Comparison of ENCODE assay signal across 8 cellular contexts in the genomic region with DNA sequence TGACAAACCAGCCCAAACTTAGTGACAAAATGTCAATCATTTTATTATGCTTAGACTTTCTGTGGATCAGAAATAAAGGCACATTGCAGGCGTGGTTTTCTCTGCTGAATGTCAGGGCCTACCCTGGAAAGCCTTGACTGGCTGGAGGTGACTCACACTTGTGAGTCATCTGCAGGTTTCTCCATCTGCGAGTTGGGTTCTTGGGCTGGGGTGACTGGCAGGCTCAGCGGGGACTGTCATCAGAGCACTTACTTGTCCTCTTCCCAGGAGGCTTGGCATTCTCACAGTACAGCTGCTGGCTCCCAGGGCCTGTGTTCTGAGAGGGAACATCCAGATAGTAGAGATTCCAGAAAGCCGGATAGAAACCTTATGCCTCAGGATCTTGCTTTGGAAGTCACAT.
DNase-seq lines count a peak whose midpoint lies in the region; ATAC-seq and TF ChIP-seq lines count a peak whose summit lies in the region.

No MANE protein-coding gene starts in this region.

- peak; percentile 20; the same call in 1 of the 2 replicates for TF ChIP-seq RAD21 in HCT116 (IDR thresholded peaks at IDR 0.05; ENCODE audit: low read depth)

- in situ Hi-C loops in SK-MEL-5 (cut with HindIII; ENCODE audit: low pct_unique_long_range_greater_than_20kb, low sequenced_read_pairs), result no loop called here

- no peak for TF ChIP-seq POLR2A in HCT116 (IDR thresholded peaks at IDR 0.05; ENCODE audit: borderline replicate concordance, extremely low read depth, insufficient read depth, insufficient read length)

- H3K27ac ChIP-seq in HCT116 (ENCODE audit: low read depth, low read length), result no peak overlapping the region

- no peak overlapping the region for H3K4me3 ChIP-seq in HCT116 (replicated peaks in 1 of 2; ENCODE audit: low read depth in 1 of 2, low read length in 2 of 2)

- RAD21 ChIA-PET in HCT116 (lab: Charles Lee; ENCODE audit: low non-redundant PET in 1 of 2, low total read pairs in 2 of 2, uncharacterized antibody in 2 of 2, unreplicated experiment in 2 of 2), result no interaction called here

- H3K9me3 ChIP-seq in HCT116 (ENCODE audit: control insufficient read depth in 1 of 2, insufficient read depth in 1 of 2, low read depth in 1 of 2, low read length in 2 of 2), result no peaks in the 10 kb centered on the region

- ATAC-seq in HCT116 (peak; percentile 100), GM18519 (IDR thresholded peaks at IDR 0.05; ENCODE audit: low FRiP score, unreplicated experiment) (no peak), HG03520 (IDR thresholded peaks at IDR 0.05; ENCODE audit: unreplicated experiment) (no peak)

- peaks cover 10 to 11% of the 10 kb centered on the region in 2 experiments for H3K4me1 ChIP-seq in HCT116 (ENCODE audit: control insufficient read depth in 1 of 2, insufficient read depth in 2 of 2, low read length in 2 of 2)

- peak overlapping the region; percentile 68 for H2AFZ ChIP-seq in HCT116 (ENCODE audit: low read depth, low read length, poor library complexity, severe bottlenecking)

- no peaks in the 10 kb centered on the region for H4K20me1 ChIP-seq in HCT116 (ENCODE audit: insufficient read depth)

- H3K36me3 ChIP-seq in HCT116 (ENCODE audit: control insufficient read depth in 1 of 2, insufficient read depth in 2 of 2, low read length in 2 of 2), result no peaks in the 10 kb centered on the region

- CTCF ChIA-PET in HCT116 (lab: Charles Lee), result no interaction called here

- no peak for TF ChIP-seq CTCF in HCT116 (IDR thresholded peaks at IDR 0.05 in 2 of 3, conservative IDR thresholded peaks at IDR 0.05 in 1 of 3; ENCODE audit: borderline replicate concordance in 1 of 3, insufficient read depth in 1 of 3, low read depth in 2 of 3, low read length in 2 of 3)

- peak; percentile 76 for DNase-seq in HCT116 (ENCODE audit: low read depth, low spot score)
- peak; percentile 23 for DNase-seq in SK-MEL-5 (ENCODE audit: low read depth, low spot score)
- DNase-seq in fibroblast of gingiva (ENCODE audit: low read depth), result peak; percentile 14
- peak; percentile 30 to 34 for DNase-seq in stimulated activated CD4-positive, alpha-beta T cell treated with anti-CD3 and anti-CD28 coated beads, Interleukin-15, amount 100 ng/mL, for 48 hours (ENCODE audit: low read depth in 2 of 2)
- no peak for DNase-seq in SK-N-DZ (ENCODE audit: low spot score)
- no peak for DNase-seq in superior temporal gyrus (ENCODE audit: extremely low spot score)

- peak overlapping the region; percentile 39 for H3K4me2 ChIP-seq in HCT116 (ENCODE audit: low read length)

- H3K9me2 ChIP-seq in HCT116 (ENCODE audit: insufficient read depth), result no peaks in the 10 kb centered on the region

- intact Hi-C loops in HCT116 (cut with micrococcal nuclease), result no loop called here

- H3K27me3 ChIP-seq in HCT116 (ENCODE audit: insufficient read depth, low read length), result no peaks in the 10 kb centered on the region

- no peak overlapping the region for H3K9ac ChIP-seq in HCT116 (ENCODE audit: low read length)

- BruUV-seq in HCT116 (replicated peaks; lab: Mats Ljungman, UMichigan), result no TSS peak

- no peaks in the 10 kb centered on the region for H3K79me2 ChIP-seq in HCT116 (ENCODE audit: insufficient read depth, low read length)

- POLR2A ChIA-PET in HCT116 (lab: Charles Lee), result no interaction called here

TF ChIP-seq in HCT116, 20 proteins besides CTCF, POLR2A, EP300 and RAD21:
- peak; percentile 98 for TF ChIP-seq FOSL1 (IDR thresholded peaks at IDR 0.05; ENCODE audit: low read depth)
- TF ChIP-seq CBX3 (IDR thresholded peaks at IDR 0.05; ENCODE audit: low read depth), result peak; percentile 73; the same call in 1 of the 2 replicates
- TF ChIP-seq ELF1 (IDR thresholded peaks at IDR 0.05; ENCODE audit: borderline replicate concordance, low read depth), result no peak
- peak; percentile 69 for TF ChIP-seq SP1 (IDR thresholded peaks at IDR 0.05; ENCODE audit: low read depth)
- TF ChIP-seq ZNF274 (IDR thresholded peaks at IDR 0.05; ENCODE audit: low read depth, low read length), result no peak
- TF ChIP-seq JUND (IDR thresholded peaks at IDR 0.05), result peak; percentile 97
- TF ChIP-seq EZH2phosphoT487 (IDR thresholded peaks at IDR 0.05; ENCODE audit: borderline replicate concordance), result no peak
- peak; percentile 61; the same call in 1 of the 2 replicates for TF ChIP-seq SRF (IDR thresholded peaks at IDR 0.05; ENCODE audit: low read depth)
- peak; percentile 62; the same call in 1 of the 2 replicates for TF ChIP-seq CEBPB (IDR thresholded peaks at IDR 0.05; ENCODE audit: low read depth)
- TF ChIP-seq, protein P1, sequence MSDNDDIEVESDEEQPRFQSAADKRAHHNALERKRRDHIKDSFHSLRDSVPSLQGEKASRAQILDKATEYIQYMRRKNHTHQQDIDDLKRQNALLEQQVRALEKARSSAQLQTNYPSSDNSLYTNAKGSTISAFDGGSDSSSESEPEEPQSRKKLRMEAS (IDR thresholded peaks at IDR 0.05), result peak; percentile 45; the same call in 1 of the 2 replicates
- peak; percentile 43; the same call in 1 of the 2 replicates for TF ChIP-seq POLR2AphosphoS5 (IDR thresholded peaks at IDR 0.05; ENCODE audit: low read depth, low read length)

Comparison
In these comparisons a context has a peak if more than half of its experiments do, and no peak if none do; other contexts are left out.
1. DNase-seq: peak in HCT116 (single experiment), SK-MEL-5 (single experiment), fibroblast of gingiva (single experiment) and stimulated activated CD4-positive, alpha-beta T cell treated with anti-CD3 and anti-CD28 coated beads, Interleukin-15, amount 100 ng/mL, for 48 hours (2 of 2); none in SK-N-DZ (single experiment) and superior temporal gyrus (single experiment).